In the genomic region with DNA sequence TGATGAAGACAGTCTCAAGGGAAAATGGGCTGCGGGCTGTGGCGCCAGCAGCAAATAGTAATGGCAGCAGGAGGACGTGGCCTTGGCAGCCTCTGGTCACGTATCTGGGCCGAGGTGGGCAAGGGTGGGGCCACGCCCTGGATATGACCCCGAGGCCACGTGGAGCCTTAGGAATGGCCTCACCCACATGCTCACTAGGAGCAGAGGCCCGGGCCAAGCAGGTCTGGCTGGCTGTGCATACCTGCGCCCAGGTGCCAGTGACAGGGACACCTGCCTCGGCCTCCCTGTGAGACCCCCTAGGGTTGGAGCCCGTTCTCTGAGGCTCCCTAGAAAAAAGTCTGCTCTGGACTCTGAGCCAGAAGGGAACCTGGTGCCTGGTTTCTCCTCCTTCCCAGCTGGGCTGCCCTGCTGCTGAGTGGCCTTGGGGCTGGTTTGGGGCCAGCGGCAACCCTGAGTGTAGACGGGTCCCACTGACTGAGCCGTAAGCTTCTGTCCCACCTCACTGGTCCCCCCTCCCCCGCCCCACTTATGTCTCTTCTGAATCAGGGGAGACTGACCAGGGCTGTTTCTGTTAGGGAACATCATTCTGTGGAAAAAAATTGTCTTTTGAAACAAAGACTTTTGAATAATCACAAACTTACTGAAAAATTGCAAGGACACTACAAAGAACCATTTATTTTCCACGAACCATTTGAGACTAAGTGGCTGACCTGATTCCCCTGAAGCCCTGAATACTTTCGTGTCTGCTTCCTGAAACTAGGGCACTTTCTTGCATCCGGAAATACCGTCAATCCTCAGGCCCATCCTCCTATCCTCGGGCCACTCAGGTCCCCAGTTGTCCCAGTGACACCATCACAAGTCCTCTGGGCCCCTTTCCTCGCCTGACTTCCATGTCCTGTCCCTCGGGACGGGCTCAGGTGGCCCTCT, we compare ENCODE assay signal across 24 cellular contexts.
A peak's percentile ranks its signal among the peaks of the same experiment; 100 is the strongest.
DNase-seq lines count a peak whose midpoint lies in the region; ATAC-seq and TF ChIP-seq lines count a peak whose summit lies in the region.
"Had no signal": no experiment of that assay in that cellular context is flagged by ENCODE, and none has a peak within 500 bp of the region (broad histone marks: within the 10 kb centered on the region; RNA-seq: fewer than 3 reads in every experiment).

No MANE protein-coding gene starts in this region.

- DNase-seq in GM12865 (ENCODE audit: low read depth) (peak; percentile 39), left colon (no peak), Kasumi-1 (lab: John Stamatoyannopoulos, UW) (no peak), MCF 10A (ENCODE audit: unreplicated experiment) (no peak)
- DNase-seq in stimulated activated effector memory CD8-positive, alpha-beta T cell treated with anti-CD3 and anti-CD28 coated beads, Interleukin-12 subunit alpha, Interleukin-12 subunit beta, amount 100 ng/mL, for 72 hours (ENCODE audit: low spot score in 2 of 2): no peak
- no peak for DNase-seq in activated T-cell treated with anti-CD3 and anti-CD28 coated beads, Interleukin-2, amount 50 U/mL, for 72 hours
- DNase-seq: activated B cell treated with CpG ODN at 0.5 μM for 24 hours; activated CD4-positive, alpha-beta memory T cell treated with anti-CD3 and anti-CD28 coated beads for 36 hours; activated gamma-delta T cell; activated naive CD8-positive, alpha-beta T cell treated with anti-CD3 and anti-CD28 coated beads, Interleukin-2, amount 50 U/mL, for 24 hours; CD8-positive, alpha-beta T cell; DMS79; effector memory CD4-positive, alpha-beta T cell; mammary epithelial cell; NCI-H1048; NCI-H510A treated with DMSO at 0.1 percent for 48 hours; ovary; T-helper 9 cell had no signal

- peaks cover 32% of the 10 kb centered on the region for H3K4me1 ChIP-seq in OCI-LY1 (ENCODE audit: insufficient read depth, low read length, severe bottlenecking)

- H3K27me3 Mint-ChIP-seq in MCF 10A (ENCODE audit: insufficient read depth, unreplicated experiment): no peaks in the 10 kb centered on the region
- no peaks in the 10 kb centered on the region for H3K27me3 Mint-ChIP-seq in activated T-cell treated with anti-CD3 and anti-CD28 coated beads, Interleukin-2, amount 50 U/mL, for 72 hours (ENCODE audit: low read depth)
- H3K27me3 Mint-ChIP-seq: activated B cell treated with CpG ODN at 0.5 μM for 24 hours; activated CD4-positive, alpha-beta memory T cell treated with anti-CD3 and anti-CD28 coated beads for 36 hours; activated naive CD8-positive, alpha-beta T cell treated with anti-CD3 and anti-CD28 coated beads, Interleukin-2, amount 50 U/mL, for 24 hours; brain had no signal

- peak; percentile 71 for ATAC-seq in left colon
- ATAC-seq in stimulated activated effector memory CD8-positive, alpha-beta T cell treated with anti-CD3 and anti-CD28 coated beads, Interleukin-12 subunit alpha, Interleukin-12 subunit beta, amount 100 ng/mL, for 72 hours: peak; percentile 23
- ATAC-seq in activated T-cell treated with anti-CD3 and anti-CD28 coated beads, Interleukin-2, amount 50 U/mL, for 72 hours (replicated peaks in 1 of 2): no peak
- ATAC-seq: activated naive CD8-positive, alpha-beta T cell treated with anti-CD3 and anti-CD28 coated beads, Interleukin-2, amount 50 U/mL, for 24 hours; CD8-positive, alpha-beta T cell; gastroesophageal sphincter; GM12878 had no signal

- peak overlapping the region; percentile 26; the same call in 1 of the 2 replicates for H3K4me2 ChIP-seq in OCI-LY1 (ENCODE audit: low read length)
- H3K4me2 ChIP-seq: KMS-11 had no signal

- H3K4me3 Mint-ChIP-seq in stimulated activated effector memory CD8-positive, alpha-beta T cell treated with anti-CD3 and anti-CD28 coated beads, Interleukin-12 subunit alpha, Interleukin-12 subunit beta, amount 100 ng/mL, for 72 hours: peak overlapping the region; percentile 3
- H3K4me3 Mint-ChIP-seq in MCF 10A (ENCODE audit: unreplicated experiment): no peak overlapping the region
- no peak overlapping the region for H3K4me3 Mint-ChIP-seq in activated T-cell treated with anti-CD3 and anti-CD28 coated beads, Interleukin-2, amount 50 U/mL, for 72 hours
- H3K4me3 Mint-ChIP-seq: activated B cell treated with CpG ODN at 0.5 μM for 24 hours; activated CD4-positive, alpha-beta memory T cell treated with anti-CD3 and anti-CD28 coated beads for 36 hours; activated naive CD8-positive, alpha-beta T cell treated with anti-CD3 and anti-CD28 coated beads, Interleukin-2, amount 50 U/mL, for 24 hours; brain; CD8-positive, alpha-beta T cell had no signal

- CTCF ChIA-PET in MCF 10A (lab: Yijun Ruan, JAX): no interaction called here

- H3K27me3 ChIP-seq in OCI-LY1 (ENCODE audit: insufficient read depth, low read length): no peaks in the 10 kb centered on the region
- H3K27me3 ChIP-seq: esophagus muscularis mucosa, gastroesophageal sphincter, ovary had no signal

- TF ChIP-seq CTCF in GM12865 (IDR thresholded peaks at IDR 0.05; ENCODE audit: insufficient read depth, low read depth, low read length, missing control alignments) (no peak), OCI-LY1 (IDR thresholded peaks at IDR 0.05; ENCODE audit: low read length) (no peak), MCF 10A (IDR thresholded peaks at IDR 0.05; ENCODE audit: unreplicated experiment) (no peak)

- no peaks in the 10 kb centered on the region for H3K79me2 ChIP-seq in OCI-LY1 (ENCODE audit: insufficient read depth, low read length)

- no peaks in the 10 kb centered on the region for H3K9me3 ChIP-seq in OCI-LY1 (ENCODE audit: low read length)
- H3K9me3 ChIP-seq: esophagus muscularis mucosa, gastroesophageal sphincter, ovary had no signal

- H3K4me3 ChIP-seq in GM12865 (ENCODE audit: low read depth, low read length) (no peak overlapping the region), OCI-LY1 (ENCODE audit: low read depth, low read length, poor library complexity, severe bottlenecking) (no peak overlapping the region)
- H3K4me3 ChIP-seq: esophagus muscularis mucosa, gastroesophageal sphincter, GM12878, ovary had no signal

- H2AFZ ChIP-seq in OCI-LY1 (ENCODE audit: low read length): 0 out of 2 replicates have a peak overlapping the region, but pooled peaks have one; percentile 37

- no peaks in the 10 kb centered on the region for H3F3A ChIP-seq in OCI-LY1 (ENCODE audit: insufficient read depth, low read length)

- peak overlapping the region; percentile 37 for H3K27ac Mint-ChIP-seq in stimulated activated effector memory CD8-positive, alpha-beta T cell treated with anti-CD3 and anti-CD28 coated beads, Interleukin-12 subunit alpha, Interleukin-12 subunit beta, amount 100 ng/mL, for 72 hours
- H3K27ac Mint-ChIP-seq in MCF 10A (ENCODE audit: low read depth, unreplicated experiment): no peak overlapping the region
- H3K27ac Mint-ChIP-seq in activated T-cell treated with anti-CD3 and anti-CD28 coated beads, Interleukin-2, amount 50 U/mL, for 72 hours: no peak overlapping the region
- H3K27ac Mint-ChIP-seq: activated B cell treated with CpG ODN at 0.5 μM for 24 hours; activated CD4-positive, alpha-beta memory T cell treated with anti-CD3 and anti-CD28 coated beads for 36 hours; activated naive CD8-positive, alpha-beta T cell treated with anti-CD3 and anti-CD28 coated beads, Interleukin-2, amount 50 U/mL, for 24 hours; CD8-positive, alpha-beta T cell had no signal

- H3K4me1 Mint-ChIP-seq in stimulated activated effector memory CD8-positive, alpha-beta T cell treated with anti-CD3 and anti-CD28 coated beads, Interleukin-12 subunit alpha, Interleukin-12 subunit beta, amount 100 ng/mL, for 72 hours: peaks cover 14% of the 10 kb centered on the region
- H3K4me1 Mint-ChIP-seq in MCF 10A (ENCODE audit: insufficient read depth, unreplicated experiment): no peaks in the 10 kb centered on the region
- H3K4me1 Mint-ChIP-seq in activated T-cell treated with anti-CD3 and anti-CD28 coated beads, Interleukin-2, amount 50 U/mL, for 72 hours (ENCODE audit: low read depth): no peaks in the 10 kb centered on the region
- H3K4me1 Mint-ChIP-seq: activated B cell treated with CpG ODN at 0.5 μM for 24 hours; activated naive CD8-positive, alpha-beta T cell treated with anti-CD3 and anti-CD28 coated beads, Interleukin-2, amount 50 U/mL, for 24 hours had no signal

- no peaks in the 10 kb centered on the region for H3K9me2 ChIP-seq in OCI-LY1 (ENCODE audit: low read depth, low read length)

- H3K9me3 Mint-ChIP-seq in stimulated activated effector memory CD8-positive, alpha-beta T cell treated with anti-CD3 and anti-CD28 coated beads, Interleukin-12 subunit alpha, Interleukin-12 subunit beta, amount 100 ng/mL, for 72 hours: no peaks in the 10 kb centered on the region
- H3K9me3 Mint-ChIP-seq in MCF 10A (ENCODE audit: unreplicated experiment): no peaks in the 10 kb centered on the region
- no peaks in the 10 kb centered on the region for H3K9me3 Mint-ChIP-seq in activated T-cell treated with anti-CD3 and anti-CD28 coated beads, Interleukin-2, amount 50 U/mL, for 72 hours
- H3K9me3 Mint-ChIP-seq: activated B cell treated with CpG ODN at 0.5 μM for 24 hours; activated CD4-positive, alpha-beta memory T cell treated with anti-CD3 and anti-CD28 coated beads for 36 hours; activated naive CD8-positive, alpha-beta T cell treated with anti-CD3 and anti-CD28 coated beads, Interleukin-2, amount 50 U/mL, for 24 hours; CD8-positive, alpha-beta T cell had no signal

- H4K20me1 ChIP-seq in OCI-LY1 (ENCODE audit: insufficient read depth, low read length): no peaks in the 10 kb centered on the region

- no peaks in the 10 kb centered on the region for H3K36me3 ChIP-seq in OCI-LY1 (ENCODE audit: insufficient read depth, low read length)
- H3K36me3 ChIP-seq: ovary had no signal

- peak overlapping the region; percentile 14; the same call in 1 of the 2 replicates for H3K9ac ChIP-seq in OCI-LY1 (ENCODE audit: low read length)
- H3K9ac ChIP-seq: KMS-11 had no signal

- BruUV-seq in MCF 10A (replicated peaks; lab: Mats Ljungman, UMichigan): no TSS peak

- no peaks in the 10 kb centered on the region for H3K36me3 Mint-ChIP-seq in stimulated activated effector memory CD8-positive, alpha-beta T cell treated with anti-CD3 and anti-CD28 coated beads, Interleukin-12 subunit alpha, Interleukin-12 subunit beta, amount 100 ng/mL, for 72 hours
- no peaks in the 10 kb centered on the region for H3K36me3 Mint-ChIP-seq in MCF 10A (ENCODE audit: insufficient read depth, unreplicated experiment)
- H3K36me3 Mint-ChIP-seq in activated T-cell treated with anti-CD3 and anti-CD28 coated beads, Interleukin-2, amount 50 U/mL, for 72 hours (ENCODE audit: insufficient read depth in 2 of 2): no peaks in the 10 kb centered on the region
- H3K36me3 Mint-ChIP-seq: activated CD4-positive, alpha-beta memory T cell treated with anti-CD3 and anti-CD28 coated beads for 36 hours; CD8-positive, alpha-beta T cell had no signal

- POLR2A ChIA-PET in MCF 10A (lab: Yijun Ruan, JAX): no interaction called here

- intact Hi-C loops in left colon (cut with DNase I, micrococcal nuclease) (no loop called here), MCF 10A (cut with micrococcal nuclease) (no loop called here)

- no peak overlapping the region for H3K27ac ChIP-seq in OCI-LY1 (ENCODE audit: low read depth, low read length, poor library complexity, severe bottlenecking)
- H3K27ac ChIP-seq: esophagus muscularis mucosa, gastroesophageal sphincter, KMS-11, ovary had no signal

Comparison
In these comparisons a context has a peak if more than half of its experiments do, and no peak if none do; other contexts are left out.
1. ATAC-seq: peak in left colon (single experiment) and stimulated activated effector memory CD8-positive, alpha-beta T cell treated with anti-CD3 and anti-CD28 coated beads, Interleukin-12 subunit alpha, Interleukin-12 subunit beta, amount 100 ng/mL, for 72 hours (single experiment); none in activated T-cell treated with anti-CD3 and anti-CD28 coated beads, Interleukin-2, amount 50 U/mL, for 72 hours (0 of 2).